In the genomic region with DNA sequence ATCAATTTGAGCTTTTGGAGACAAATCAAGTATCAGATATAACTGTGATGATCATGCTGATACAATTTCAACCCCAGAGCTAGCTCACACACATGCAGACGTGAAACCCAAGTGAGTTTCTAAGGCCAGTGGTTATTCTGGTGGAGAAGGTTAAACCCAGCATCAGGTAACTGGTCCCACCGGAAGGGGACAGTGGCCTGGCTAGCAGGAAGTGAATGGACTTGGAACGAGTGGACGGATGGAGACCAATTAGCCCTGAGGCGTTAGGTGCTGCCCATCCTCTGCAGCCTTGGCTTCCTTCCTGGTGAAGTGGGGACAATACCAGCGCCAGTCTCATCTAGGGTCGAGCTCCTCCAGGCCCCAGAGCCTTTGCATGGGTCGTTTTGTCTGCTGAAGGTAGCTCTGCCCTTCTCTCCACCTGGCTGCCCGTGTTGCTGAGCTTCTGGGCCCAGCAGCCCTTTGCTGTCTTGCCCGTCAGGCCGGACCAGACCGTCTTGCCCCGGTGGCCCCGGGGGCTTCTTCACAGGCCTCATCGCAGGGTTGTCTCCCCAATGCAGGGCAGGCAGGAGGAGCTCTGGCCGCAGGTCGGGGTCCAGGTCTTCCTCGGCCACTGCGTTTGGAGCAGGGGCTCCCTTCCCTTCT, we compare ENCODE assay signal across 7 cellular contexts. TPM values are rescaled to one million over a fixed set of nuclear protein-coding genes. Genes with fewer than 3 reads are reported as not detected.
DNase-seq lines count a peak whose midpoint lies in the region; ATAC-seq, FAIRE-seq and TF ChIP-seq lines count a peak whose summit lies in the region.

No MANE protein-coding gene starts in this region.

- H3K27me3 ChIP-seq in HUES6 (ENCODE audit: control insufficient read depth, insufficient read depth, low read length): no peaks in the 10 kb centered on the region
- H3K27me3 ChIP-seq in iPS-18a (ENCODE audit: control insufficient read depth, insufficient read depth, low read length): no peaks in the 10 kb centered on the region

- H3K9me3 ChIP-seq in HUES6 (ENCODE audit: control insufficient read depth, insufficient read depth, low read depth, low read length) (no peaks in the 10 kb centered on the region), iPS-18a (ENCODE audit: control insufficient read depth, low read depth, low read length) (no peaks in the 10 kb centered on the region)

- no peaks in the 10 kb centered on the region for H3K36me3 Mint-ChIP-seq in activated T-helper 17 cell treated with anti-CD3 and anti-CD28 coated beads, Interleukin-2, amount 50 U/mL, for 72 hours (ENCODE audit: low read depth)
- H3K36me3 Mint-ChIP-seq in stimulated activated naive CD8-positive, alpha-beta T cell treated with anti-CD3 and anti-CD28 coated beads, Interleukin-15, Interleukin-2, amounts not matched to agents 100 ng/mL and 50 ng/mL, for 24 hours (ENCODE audit: low read depth): no peaks in the 10 kb centered on the region

- peaks cover 48% of the 10 kb centered on the region for H3K4me1 ChIP-seq in HUES6 (ENCODE audit: control insufficient read depth, insufficient read depth, low read length)
- H3K4me1 ChIP-seq in iPS-18a (ENCODE audit: control insufficient read depth, low read depth, low read length): peaks cover 34% of the 10 kb centered on the region

- DNase-seq in NCI-H226: no peak
- DNase-seq in GM12892 (ENCODE audit: insufficient read length): no peak
- DNase-seq in stimulated activated naive CD4-positive, alpha-beta T cell treated with Interleukin-2 at 50 U/mL for 16 hours (lab: John Stamatoyannopoulos, UW): no peak

- FAIRE-seq in GM12892 (lab: Jason Lieb, UNC): no peak

- H3K4me3 ChIP-seq in HUES6 (ENCODE audit: low read depth, low read length) (peak overlapping the region; percentile 59), iPS-18a (ENCODE audit: low read length) (peak overlapping the region; percentile 52)

- H3K36me3 ChIP-seq in HUES6 (ENCODE audit: control insufficient read depth, insufficient read depth, low read length) (no peaks in the 10 kb centered on the region), iPS-18a (ENCODE audit: control insufficient read depth, low read depth, low read length) (no peaks in the 10 kb centered on the region)

- H3K4me1 Mint-ChIP-seq in activated T-helper 17 cell treated with anti-CD3 and anti-CD28 coated beads, Interleukin-2, amount 50 U/mL, for 72 hours: peaks cover 32% of the 10 kb centered on the region
- peaks cover 44% of the 10 kb centered on the region for H3K4me1 Mint-ChIP-seq in stimulated activated naive CD8-positive, alpha-beta T cell treated with anti-CD3 and anti-CD28 coated beads, Interleukin-15, Interleukin-2, amounts not matched to agents 100 ng/mL and 50 ng/mL, for 24 hours (ENCODE audit: low read depth)

- no peak for ATAC-seq in activated T-helper 17 cell treated with anti-CD3 and anti-CD28 coated beads, Interleukin-2, amount 50 U/mL, for 72 hours (replicated peaks)

- H3K27me3 Mint-ChIP-seq in activated T-helper 17 cell treated with anti-CD3 and anti-CD28 coated beads, Interleukin-2, amount 50 U/mL, for 72 hours: no peaks in the 10 kb centered on the region
- peaks cover 20% of the 10 kb centered on the region for H3K27me3 Mint-ChIP-seq in stimulated activated naive CD8-positive, alpha-beta T cell treated with anti-CD3 and anti-CD28 coated beads, Interleukin-15, Interleukin-2, amounts not matched to agents 100 ng/mL and 50 ng/mL, for 24 hours

- H3K9ac ChIP-seq in HUES6 (ENCODE audit: low read length): peak overlapping the region; percentile 56
- H3K9ac ChIP-seq in iPS-18a (ENCODE audit: low read length): no peak overlapping the region

- no peaks in the 10 kb centered on the region for H3K9me3 Mint-ChIP-seq in activated T-helper 17 cell treated with anti-CD3 and anti-CD28 coated beads, Interleukin-2, amount 50 U/mL, for 72 hours
- no peaks in the 10 kb centered on the region for H3K9me3 Mint-ChIP-seq in stimulated activated naive CD8-positive, alpha-beta T cell treated with anti-CD3 and anti-CD28 coated beads, Interleukin-15, Interleukin-2, amounts not matched to agents 100 ng/mL and 50 ng/mL, for 24 hours

- no peak overlapping the region for H3K27ac Mint-ChIP-seq in activated T-helper 17 cell treated with anti-CD3 and anti-CD28 coated beads, Interleukin-2, amount 50 U/mL, for 72 hours
- peak overlapping the region; percentile 18 for H3K27ac Mint-ChIP-seq in stimulated activated naive CD8-positive, alpha-beta T cell treated with anti-CD3 and anti-CD28 coated beads, Interleukin-15, Interleukin-2, amounts not matched to agents 100 ng/mL and 50 ng/mL, for 24 hours

- TF ChIP-seq POLR2A in GM12892 (IDR thresholded peaks at IDR 0.05; ENCODE audit: low read depth, low read length): no peak

- peak overlapping the region; percentile 62 for H3K4me3 Mint-ChIP-seq in activated T-helper 17 cell treated with anti-CD3 and anti-CD28 coated beads, Interleukin-2, amount 50 U/mL, for 72 hours
- H3K4me3 Mint-ChIP-seq in stimulated activated naive CD8-positive, alpha-beta T cell treated with anti-CD3 and anti-CD28 coated beads, Interleukin-15, Interleukin-2, amounts not matched to agents 100 ng/mL and 50 ng/mL, for 24 hours: peak overlapping the region; percentile 63

- H3K27ac ChIP-seq in HUES6 (ENCODE audit: low read depth, low read length): peak overlapping the region; percentile 1; the same call in 1 of the 2 replicates
- no peak overlapping the region for H3K27ac ChIP-seq in iPS-18a (ENCODE audit: low read length)

RNA-seq across cellular contexts. Expression of a gene that starts 0.9 kb away (rescaled TPM):
- total RNA-seq in activated T-helper 17 cell treated with anti-CD3 and anti-CD28 coated beads, Interleukin-2, amount 50 U/mL, for 72 hours: 1 to 10 TPM; 4.9 to 5.2 TPM
- 6.3 TPM for polyA plus RNA-seq in GM12892 (2012; ENCODE audit: missing spikeins)

RNA-seq across cellular contexts. Expression of a gene that starts 46.0 kb away (rescaled TPM):
- not detected for total RNA-seq in activated T-helper 17 cell treated with anti-CD3 and anti-CD28 coated beads, Interleukin-2, amount 50 U/mL, for 72 hours
- not detected for polyA plus RNA-seq in GM12892 (2012; ENCODE audit: missing spikeins)

RNA-seq across cellular contexts. Expression of a gene that starts 57.3 kb away (rescaled TPM):
- total RNA-seq in activated T-helper 17 cell treated with anti-CD3 and anti-CD28 coated beads, Interleukin-2, amount 50 U/mL, for 72 hours: 10 to 100 TPM; 37.1 to 66.6 TPM
- polyA plus RNA-seq in GM12892 (2012; ENCODE audit: missing spikeins): 63.3 TPM
